In the genomic region with DNA sequence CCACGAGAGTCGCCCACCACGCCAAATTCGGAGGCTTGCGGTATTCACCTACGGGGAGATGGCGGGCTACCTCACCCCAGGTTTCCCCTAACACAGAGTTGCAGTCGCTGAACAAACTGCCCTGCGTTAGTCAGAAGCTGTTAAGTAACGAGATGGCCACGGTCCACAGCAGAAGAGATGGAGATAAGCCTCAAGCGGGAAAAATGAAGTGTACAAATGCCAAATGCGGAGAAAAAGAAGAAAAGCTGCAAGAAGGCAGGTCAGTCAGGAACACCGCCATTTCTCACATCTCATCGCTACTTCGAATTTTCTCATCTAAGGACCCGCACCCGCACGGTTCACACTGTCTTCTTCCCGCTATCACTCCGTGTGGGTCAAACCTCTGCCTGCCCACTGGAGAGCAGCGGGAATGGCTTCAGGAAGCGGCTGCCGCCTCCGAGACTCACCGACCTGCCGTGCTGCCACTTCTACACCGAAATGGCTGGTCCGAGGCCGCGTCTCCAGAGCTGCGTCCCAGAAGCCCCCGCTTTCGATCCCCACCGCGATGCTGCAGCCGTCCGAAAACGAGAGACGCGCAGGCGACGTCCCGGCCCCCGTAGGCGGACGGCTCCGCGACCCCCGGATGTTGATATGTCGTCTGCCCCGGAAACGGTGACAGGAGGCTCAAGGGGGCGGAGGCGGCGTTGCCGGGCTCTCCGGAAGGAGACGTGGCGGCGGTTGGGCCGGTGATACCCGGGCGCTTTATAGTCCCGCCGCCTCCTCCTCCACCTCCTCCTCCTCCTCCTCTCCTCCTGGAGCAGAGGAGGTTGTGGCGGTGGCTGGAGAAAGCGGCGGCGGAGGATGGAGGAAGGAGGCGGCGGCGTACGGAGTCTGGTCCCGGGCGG, we compare ENCODE assay signal across 8 cellular contexts. TPM values are rescaled to one million over a fixed set of nuclear protein-coding genes. Genes with fewer than 3 reads are reported as not detected.
DNase-seq lines count a peak whose midpoint lies in the region; ATAC-seq and TF ChIP-seq lines count a peak whose summit lies in the region.

A gene with protein sequence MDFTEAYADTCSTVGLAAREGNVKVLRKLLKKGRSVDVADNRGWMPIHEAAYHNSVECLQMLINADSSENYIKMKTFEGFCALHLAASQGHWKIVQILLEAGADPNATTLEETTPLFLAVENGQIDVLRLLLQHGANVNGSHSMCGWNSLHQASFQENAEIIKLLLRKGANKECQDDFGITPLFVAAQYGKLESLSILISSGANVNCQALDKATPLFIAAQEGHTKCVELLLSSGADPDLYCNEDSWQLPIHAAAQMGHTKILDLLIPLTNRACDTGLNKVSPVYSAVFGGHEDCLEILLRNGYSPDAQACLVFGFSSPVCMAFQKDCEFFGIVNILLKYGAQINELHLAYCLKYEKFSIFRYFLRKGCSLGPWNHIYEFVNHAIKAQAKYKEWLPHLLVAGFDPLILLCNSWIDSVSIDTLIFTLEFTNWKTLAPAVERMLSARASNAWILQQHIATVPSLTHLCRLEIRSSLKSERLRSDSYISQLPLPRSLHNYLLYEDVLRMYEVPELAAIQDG (minus strand): TSS at position 583 of the 884 bp plus-strand sequence. CDS start 21,381 bp downstream, outside the sequence.
A gene with protein sequence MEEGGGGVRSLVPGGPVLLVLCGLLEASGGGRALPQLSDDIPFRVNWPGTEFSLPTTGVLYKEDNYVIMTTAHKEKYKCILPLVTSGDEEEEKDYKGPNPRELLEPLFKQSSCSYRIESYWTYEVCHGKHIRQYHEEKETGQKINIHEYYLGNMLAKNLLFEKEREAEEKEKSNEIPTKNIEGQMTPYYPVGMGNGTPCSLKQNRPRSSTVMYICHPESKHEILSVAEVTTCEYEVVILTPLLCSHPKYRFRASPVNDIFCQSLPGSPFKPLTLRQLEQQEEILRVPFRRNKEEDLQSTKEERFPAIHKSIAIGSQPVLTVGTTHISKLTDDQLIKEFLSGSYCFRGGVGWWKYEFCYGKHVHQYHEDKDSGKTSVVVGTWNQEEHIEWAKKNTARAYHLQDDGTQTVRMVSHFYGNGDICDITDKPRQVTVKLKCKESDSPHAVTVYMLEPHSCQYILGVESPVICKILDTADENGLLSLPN (plus strand): TSS at position 674 of the 884 bp plus-strand sequence. CDS start 167 bp downstream, at position 841.

- ATAC-seq in HG03457 (IDR thresholded peaks at IDR 0.05; ENCODE audit: unreplicated experiment) (peak; percentile 94), left colon (peak; percentile 96)

- no peaks in the 10 kb centered on the region for H3K9me3 ChIP-seq in BE2C

- TF ChIP-seq CTCF in BE2C (IDR thresholded peaks at IDR 0.05; ENCODE audit: low read depth, low read length) (no peak), coronary artery (IDR thresholded peaks at IDR 0.05) (no peak)

- H3K36me3 ChIP-seq in BE2C, result no peaks in the 10 kb centered on the region; the same call in 1 of the 2 replicates

- H3K27me3 ChIP-seq in BE2C, result no peaks in the 10 kb centered on the region

- H3K9me3 Mint-ChIP-seq in activated CD4-positive, alpha-beta T cell treated with anti-CD3 and anti-CD28 coated beads, Interleukin-2, amount 10 ng/mL, durations not matched to agents 24 days and 14 days, result no peaks in the 10 kb centered on the region

- peak within 1 kb of the TSS; percentile 88 for H3K4me3 ChIP-seq in BE2C (ENCODE audit: low read depth, low read length)
- peak within 1 kb of the TSS; percentile 91 for H3K4me3 ChIP-seq in coronary artery

- H3K4me3 Mint-ChIP-seq in activated CD4-positive, alpha-beta T cell treated with anti-CD3 and anti-CD28 coated beads, Interleukin-2, amount 10 ng/mL, durations not matched to agents 24 days and 14 days, result peak within 1 kb of the TSS; percentile 97

- H3K4me1 ChIP-seq in BE2C, result no peaks in the 10 kb centered on the region

- peak within 1 kb of the TSS; percentile 83 to 91 for H3K27ac ChIP-seq in coronary artery

- H3K4me1 Mint-ChIP-seq in activated CD4-positive, alpha-beta T cell treated with anti-CD3 and anti-CD28 coated beads, Interleukin-2, amount 10 ng/mL, durations not matched to agents 24 days and 14 days, result peaks cover 30% of the 10 kb centered on the region

- no peaks in the 10 kb centered on the region for H3K27me3 Mint-ChIP-seq in activated CD4-positive, alpha-beta T cell treated with anti-CD3 and anti-CD28 coated beads, Interleukin-2, amount 10 ng/mL, durations not matched to agents 24 days and 14 days

- peak within 1 kb of the TSS; percentile 96 for H3K27ac Mint-ChIP-seq in activated CD4-positive, alpha-beta T cell treated with anti-CD3 and anti-CD28 coated beads, Interleukin-2, amount 10 ng/mL, durations not matched to agents 24 days and 14 days

- peaks cover 10% of the 10 kb centered on the region for H3K36me3 Mint-ChIP-seq in activated CD4-positive, alpha-beta T cell treated with anti-CD3 and anti-CD28 coated beads, Interleukin-2, amount 10 ng/mL, durations not matched to agents 24 days and 14 days (ENCODE audit: low read depth)

- intact Hi-C loops in activated CD4-positive, alpha-beta T cell treated with anti-CD3 and anti-CD28 coated beads, Interleukin-2, amount 10 ng/mL, durations not matched to agents 24 days and 14 days (cut with micrococcal nuclease), result loop anchor here (1.0 to 5.0 kb wide), 6 partner anchors 19 to 1906 kb away; a partner anchor contains a TSS
- intact Hi-C loops in left colon (cut with DNase I, micrococcal nuclease), result no loop called here

- DNase-seq in BE2C (peak; percentile 88), GM19240 (ENCODE audit: insufficient read length, low spot score) (peak; percentile 69), NCI-H526 (lab: John Stamatoyannopoulos, UW) (peak; percentile 84 to 96), coronary artery (ENCODE audit: low spot score) (peak; percentile 91), left colon (peak; percentile 91 to 93)
- peak; percentile 97 for DNase-seq in activated CD4-positive, alpha-beta T cell treated with anti-CD3 and anti-CD28 coated beads, Interleukin-2, amount 10 ng/mL, durations not matched to agents 24 days and 14 days
- DNase-seq in stimulated activated CD4-positive, alpha-beta T cell treated with anti-CD3 and anti-CD28 coated beads, Interleukin-1b, Interleukin-23, amount 100 ng/mL, for 48 hours, result peak; percentile 89

RNA-seq across cellular contexts. Expression of the first gene that starts in this region (rescaled TPM):
- 7.5 TPM for polyA plus RNA-seq in BE2C (2012; ENCODE audit: insufficient read depth, insufficient read length, low read depth)
- total RNA-seq in activated CD4-positive, alpha-beta T cell treated with anti-CD3 and anti-CD28 coated beads, Interleukin-2, amount 10 ng/mL, durations not matched to agents 24 days and 14 days, result 19.6 and 24.0 TPM in 2 replicates
- total RNA-seq in left colon, result 10 to 100 TPM; 11.1 to 11.3 TPM

RNA-seq across cellular contexts. Expression of the second gene that starts in this region (rescaled TPM):
- polyA plus RNA-seq in BE2C (2012; ENCODE audit: insufficient read depth, insufficient read length, low read depth), result 13.0 TPM
- total RNA-seq in activated CD4-positive, alpha-beta T cell treated with anti-CD3 and anti-CD28 coated beads, Interleukin-2, amount 10 ng/mL, durations not matched to agents 24 days and 14 days, result 24.1 and 24.9 TPM in 2 replicates
- total RNA-seq in left colon, result 10 to 100 TPM; 38.3 to 43.2 TPM

Comparison
In these comparisons a context has a peak if more than half of its experiments do, and no peak if none do; other contexts are left out.
1. Peak in every context shown above with its lines: DNase-seq, ATAC-seq, H3K4me3 ChIP-seq and H3K27ac ChIP-seq.